19 cellular contexts compared by ENCODE assay signal in the genomic region with DNA sequence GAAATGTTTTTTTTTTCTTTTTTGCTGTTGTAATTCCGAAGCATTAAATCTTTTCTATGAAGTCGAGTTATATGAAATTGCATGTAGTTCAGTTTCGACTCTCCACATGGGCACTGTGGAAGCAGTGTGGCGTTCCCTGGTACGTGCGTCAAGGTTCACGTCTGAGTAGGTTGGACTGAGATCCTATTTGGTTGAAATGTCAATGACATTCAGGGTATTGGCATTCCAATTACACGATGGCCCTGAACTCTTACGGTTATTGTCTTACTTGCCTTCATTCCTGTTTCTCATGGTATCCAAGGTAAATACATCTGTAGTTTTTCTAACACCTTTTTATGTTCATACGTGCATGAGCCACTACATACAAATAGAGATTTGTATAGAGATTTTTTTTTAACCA.
DNase-seq lines count a peak whose midpoint lies in the region; ATAC-seq, FAIRE-seq and TF ChIP-seq lines count a peak whose summit lies in the region.
"Had no signal": no experiment of that assay in that cellular context is flagged by ENCODE, and none has a peak within 500 bp of the region (broad histone marks: within the 10 kb centered on the region; RNA-seq: fewer than 3 reads in every experiment).

No MANE protein-coding gene starts in this region.

- H3K4me3 ChIP-seq in RWPE2 (ENCODE audit: severe bottlenecking) (no peak overlapping the region), astrocyte (ENCODE audit: insufficient read depth, low read depth, low read length) (no peak overlapping the region), heart right ventricle (no peak overlapping the region)
- H3K4me3 ChIP-seq: GM23338 had no signal

- H3K9ac ChIP-seq in astrocyte (ENCODE audit: low read length) = no peak overlapping the region

- H3K4me1 ChIP-seq in RWPE2 (ENCODE audit: insufficient read depth, poor library complexity, severe bottlenecking) (peaks cover 10% of the 10 kb centered on the region), astrocyte (ENCODE audit: insufficient read depth, low read length) (peaks cover 8% of the 10 kb centered on the region), heart right ventricle (peaks cover 0 to 83% (median 30%) of the 10 kb centered on the region in 9 donors)

- intact Hi-C loops in heart right ventricle (cut with DNase I) = no loop called here

- peaks cover 23% of the 10 kb centered on the region for H3K4me1 Mint-ChIP-seq in astrocyte (ENCODE audit: low read depth, unreplicated experiment)
- H3K4me1 Mint-ChIP-seq: CD14-positive monocyte had no signal

- peak overlapping the region; percentile 41 for H3K27ac ChIP-seq in RWPE2 (ENCODE audit: poor library complexity, severe bottlenecking)
- H3K27ac ChIP-seq in astrocyte (ENCODE audit: low read depth, low read length) = no peak overlapping the region
- peak overlapping the region in 9 of 10 donors; percentile 23 to 70 (median 49) for H3K27ac ChIP-seq in heart right ventricle

- H3K4me2 ChIP-seq in astrocyte (ENCODE audit: low read length) = no peak overlapping the region
- H3K4me2 ChIP-seq: GM23338 had no signal

- FAIRE-seq in astrocyte (lab: Jason Lieb, UNC) = no peak
- FAIRE-seq: A204.1, D721Med, G401.6, GM12891 had no signal

- WGBS in heart right ventricle, 2 donors = 63 to 66% methylated on average over 10 of the region's 10 CpGs

- no peak overlapping the region for H2AFZ ChIP-seq in astrocyte (ENCODE audit: low read depth, low read length)
- H2AFZ ChIP-seq: GM23338 had no signal

- peaks cover 1% of the 10 kb centered on the region for H3K9me3 Mint-ChIP-seq in astrocyte (ENCODE audit: unreplicated experiment)
- H3K9me3 Mint-ChIP-seq: CD8-positive, alpha-beta T cell; GM23338 had no signal

- H3K27me3 ChIP-seq in RWPE2 (ENCODE audit: insufficient read depth, poor library complexity, severe bottlenecking) = no peaks in the 10 kb centered on the region
- no peaks in the 10 kb centered on the region for H3K27me3 ChIP-seq in astrocyte (ENCODE audit: insufficient read depth, low read length)
- no peaks in the 10 kb centered on the region for H3K27me3 ChIP-seq in heart right ventricle

- H3K4me3 Mint-ChIP-seq in astrocyte (ENCODE audit: unreplicated experiment) = no peak overlapping the region
- H3K4me3 Mint-ChIP-seq: CD14-positive monocyte; CD8-positive, alpha-beta T cell; GM23338 had no signal

- ATAC-seq in RWPE2 (ENCODE audit: low read depth) (no peak), heart right ventricle (peak in 6 of 8 donors; percentile 33 to 89 (median 60)), left lobe of liver (peak; percentile 89)
- ATAC-seq: CD8-positive, alpha-beta T cell; GM23338 had no signal

- DNase-seq in RWPE2 (ENCODE audit: low spot score) = no peak
- DNase-seq in astrocyte (ENCODE audit: low read depth) = no peak
- no peak for DNase-seq in heart right ventricle
- peak; percentile 79 for DNase-seq in left lobe of liver (ENCODE audit: low spot score)
- DNase-seq in NCI-H345 treated with DMSO at 0.1 percent for 48 hours (lab: John Stamatoyannopoulos, UW; ENCODE audit: unreplicated experiment) = no peak
- no peak for DNase-seq in NCI-H2081 (lab: John Stamatoyannopoulos, UW)
- no peak for DNase-seq in NCI-H128 (lab: John Stamatoyannopoulos, UW; ENCODE audit: unreplicated experiment)
- DNase-seq: CD8-positive, alpha-beta T cell; COR-L47; DMS153; DMS79 treated with DMSO at 0.1 percent for 48 hours; EL; H7 had no signal

- H3K36me3 ChIP-seq in RWPE2 (ENCODE audit: low read depth) (no peaks in the 10 kb centered on the region), astrocyte (ENCODE audit: insufficient read depth, low read length) (no peaks in the 10 kb centered on the region), heart right ventricle (peaks cover 0 to 3% (median 0%) of the 10 kb centered on the region in 9 donors)

- H4K20me1 ChIP-seq in astrocyte (ENCODE audit: insufficient read depth, low read length) = no peaks in the 10 kb centered on the region

- H3K79me2 ChIP-seq in astrocyte (ENCODE audit: insufficient read depth, low read length) = no peaks in the 10 kb centered on the region

- H3K27ac Mint-ChIP-seq in astrocyte (ENCODE audit: unreplicated experiment) = peak overlapping the region; percentile 92
- H3K27ac Mint-ChIP-seq: CD14-positive monocyte; CD8-positive, alpha-beta T cell; GM23338 had no signal

- H3K9me3 ChIP-seq in RWPE2 (ENCODE audit: severe bottlenecking) = no peaks in the 10 kb centered on the region
- no peaks in the 10 kb centered on the region for H3K9me3 ChIP-seq in astrocyte (ENCODE audit: insufficient read depth, low read depth, low read length)
- H3K9me3 ChIP-seq in heart right ventricle = no peaks in the 10 kb centered on the region

- H3K36me3 Mint-ChIP-seq in astrocyte (ENCODE audit: low read depth, unreplicated experiment) = no peaks in the 10 kb centered on the region
- H3K36me3 Mint-ChIP-seq: CD14-positive monocyte; CD8-positive, alpha-beta T cell had no signal

- H3K27me3 Mint-ChIP-seq in astrocyte (ENCODE audit: low read depth, unreplicated experiment) = no peaks in the 10 kb centered on the region

- TF ChIP-seq CTCF in RWPE2 (IDR thresholded peaks at IDR 0.05; ENCODE audit: poor library complexity, severe bottlenecking) (no peak), astrocyte (IDR thresholded peaks at IDR 0.05; ENCODE audit: insufficient read depth, low read depth, low read length) (no peak), heart right ventricle (IDR thresholded peaks at IDR 0.05) (no peak)
